11 cellular contexts compared by ENCODE assay signal in genomic region chr5:2752875-2753435, GRCh38. TPM values are rescaled to one million over a fixed set of nuclear protein-coding genes. Genes with fewer than 3 reads are reported as not detected.
DNase-seq lines count a peak whose midpoint lies in the region; ATAC-seq, FAIRE-seq and TF ChIP-seq lines count a peak whose summit lies in the region.
"Had no signal": no experiment of that assay in that cellular context is flagged by ENCODE, and none has a peak within 500 bp of the region (broad histone marks: within the 10 kb centered on the region; RNA-seq: fewer than 3 reads in every experiment).

No MANE protein-coding gene starts in this region.

- peak overlapping the region; percentile 92 for H3K9ac ChIP-seq in adipocyte (ENCODE audit: low read length)
- H3K9ac ChIP-seq in iPS-18a (ENCODE audit: low read length): peak overlapping the region; percentile 48

- TF ChIP-seq POLR2A in suprapubic skin (IDR thresholded peaks at IDR 0.05): no peak

- H3K4me3 ChIP-seq in cardiac muscle cell: peak overlapping the region; percentile 54
- H3K4me3 ChIP-seq in adipocyte (ENCODE audit: low read length): peak overlapping the region; percentile 90
- peak overlapping the region; percentile 84 for H3K4me3 ChIP-seq in iPS-18a (ENCODE audit: low read length)
- peak overlapping the region; percentile 83 for H3K4me3 ChIP-seq in suprapubic skin

- intact Hi-C loops in left cardiac atrium (cut with DNase I): no loop called here

- TF ChIP-seq EP300 in suprapubic skin (IDR thresholded peaks at IDR 0.05): no peak

- H3K27me3 ChIP-seq in cardiac muscle cell (peaks cover 27% of the 10 kb centered on the region), adipocyte (replicated peaks; ENCODE audit: control insufficient read depth, insufficient read depth, low read length) (no peaks in the 10 kb centered on the region), iPS-18a (ENCODE audit: control insufficient read depth, insufficient read depth, low read length) (peaks cover 51% of the 10 kb centered on the region), suprapubic skin (peaks cover 45% of the 10 kb centered on the region)

- H3K27ac ChIP-seq in cardiac muscle cell: peak overlapping the region; percentile 91
- no peak overlapping the region for H3K27ac ChIP-seq in iPS-18a (ENCODE audit: low read length)
- peak overlapping the region; percentile 92 for H3K27ac ChIP-seq in suprapubic skin

- peak in 1 of 2 donors; percentile 63 for DNase-seq in cardiac muscle cell (ENCODE audit: low read depth in 1 of 2, low spot score in 1 of 2)
- DNase-seq in left cardiac atrium: no peak
- no peak for DNase-seq in adipocyte (ENCODE audit: low read depth)
- DNase-seq in suprapubic skin (ENCODE audit: low spot score in 2 of 2): no peak
- DNase-seq in NOMO-1 (lab: John Stamatoyannopoulos, UW; ENCODE audit: unreplicated experiment in 2 of 2): no peak
- no peak for DNase-seq in urothelium cell line (ENCODE audit: low spot score)
- no peak for DNase-seq in activated CD4-positive, alpha-beta T cell treated with anti-CD3 and anti-CD28 coated beads, Interleukin-2, amount 50 U/mL, for 48 hours
- DNase-seq: kidney, NCI-H446, T-helper 1 cell had no signal

- no peak for TF ChIP-seq CTCF in cardiac muscle cell (IDR thresholded peaks at IDR 0.05; ENCODE audit: low read depth, low read length)
- no peak for TF ChIP-seq CTCF in suprapubic skin (IDR thresholded peaks at IDR 0.05)

- no peak for FAIRE-seq in urothelium cell line (lab: Jason Lieb, UNC)
- FAIRE-seq: kidney had no signal

- H3K36me3 ChIP-seq in cardiac muscle cell (peaks cover 13% of the 10 kb centered on the region), adipocyte (ENCODE audit: control insufficient read depth, insufficient read depth, low read length, severe bottlenecking) (no peaks in the 10 kb centered on the region), iPS-18a (ENCODE audit: control insufficient read depth, low read depth, low read length) (peaks cover 9% of the 10 kb centered on the region), suprapubic skin (peaks cover 11% of the 10 kb centered on the region)

- peaks cover 19% of the 10 kb centered on the region for H3K4me1 ChIP-seq in cardiac muscle cell (ENCODE audit: low read depth)
- peaks cover 43% of the 10 kb centered on the region for H3K4me1 ChIP-seq in adipocyte (ENCODE audit: control insufficient read depth, insufficient read depth, low read length)
- H3K4me1 ChIP-seq in iPS-18a (ENCODE audit: control insufficient read depth, low read depth, low read length): peaks cover 18% of the 10 kb centered on the region
- H3K4me1 ChIP-seq in suprapubic skin: peaks cover 76% of the 10 kb centered on the region

- H3K9me3 ChIP-seq in cardiac muscle cell (ENCODE audit: low read depth) (no peaks in the 10 kb centered on the region), adipocyte (ENCODE audit: control insufficient read depth, low read length) (no peaks in the 10 kb centered on the region), iPS-18a (ENCODE audit: control insufficient read depth, low read depth, low read length) (no peaks in the 10 kb centered on the region), suprapubic skin (no peaks in the 10 kb centered on the region)

- ATAC-seq in left cardiac atrium: no peak

- whole genome bisulfite sequencing in suprapubic skin: 7% methylated on average over 14 of the region's 32 CpGs

RNA-seq across cellular contexts. Expression of gene IRX2, which starts 1.5 kb away (rescaled TPM):
- total RNA-seq in cardiac muscle cell: 112 and 122 TPM in 2 replicates
- 55.2 and 59.9 TPM in 2 replicates for polyA plus RNA-seq in cardiac muscle cell
- total RNA-seq in left cardiac atrium: 1 to 10 TPM in 1 of 2 donors, under 1 TPM in 1; 0.27 to 1.0 TPM
- total RNA-seq in suprapubic skin: 10 to 100 TPM; 24.3 to 41.1 (median 32.7) TPM

Comparison
In these comparisons a context has a peak if more than half of its experiments do, and no peak if none do; other contexts are left out.
1. RNA of gene IRX2, which starts 1.5 kb away (total RNA-seq): 112 to 122 TPM in cardiac muscle cell and 24.3 to 41.1 TPM in suprapubic skin; 0.27 to 1.0 TPM in left cardiac atrium; every median in the first group is over 10 times any median in the second.
2. Peak in every context shown above with its lines, with median percentiles within 50 percentile points of each other: H3K4me3 ChIP-seq.